22 cellular contexts compared by ENCODE assay signal in genomic region chr20:15653396-15654207, GRCh38.
"Had no signal": no experiment of that assay in that cellular context is flagged by ENCODE, and none has a peak within 500 bp of the region (broad histone marks: within the 10 kb centered on the region; RNA-seq: fewer than 3 reads in every experiment).

No MANE protein-coding gene starts in this region.

- DNase-seq: activated B cell treated with CpG ODN at 0.5 μM for 24 hours; activated CD4-positive, alpha-beta T cell treated with anti-CD3 and anti-CD28 coated beads for 4 hours; activated CD4-positive, alpha-beta T cell treated with anti-CD3 and anti-CD28 coated beads, Interleukin-2, amount 50 U/mL, for 48 hours; activated CD8-positive, alpha-beta memory T cell treated with anti-CD3 and anti-CD28 coated beads, Interleukin-2, amount 50 U/mL, for 48 hours; activated naive CD4-positive, alpha-beta T cell; activated T-cell treated with anti-CD3 and anti-CD28 coated beads, Interleukin-2, amount 50 U/mL, for 4 hours; amniotic stem cell; effector memory CD4-positive, alpha-beta T cell; naive thymus-derived CD4-positive, alpha-beta T cell; retina; spleen; stimulated activated CD4-positive, alpha-beta T cell treated with anti-CD3 and anti-CD28 coated beads, Interleukin-4, amount 100 ng/mL, for 1 hour; stimulated activated naive CD8-positive, alpha-beta T cell treated with anti-CD3 and anti-CD28 coated beads, Interleukin-15, Interleukin-2, amounts not matched to agents 100 U/mL and 50 U/mL, for 24 hours; T1000; upper lobe of right lung had no signal

- H3K4me1 ChIP-seq: breast epithelium, gastroesophageal sphincter, spleen, upper lobe of right lung had no signal

- H3K27me3 ChIP-seq: breast epithelium, gastroesophageal sphincter, neural progenitor cell, upper lobe of right lung had no signal

- FAIRE-seq: colon had no signal

- H3K9me3 ChIP-seq: breast epithelium, gastroesophageal sphincter, spleen, upper lobe of right lung had no signal

- H3K27ac Mint-ChIP-seq: activated B cell treated with CpG ODN at 0.5 μM for 24 hours; activated naive CD8-positive, alpha-beta T cell; activated T-helper 2 cell treated with anti-CD3 and anti-CD28 coated beads, Interferon-gamma antibody, Interleukin-2, Interleukin-4, amounts not matched to agents 10 μg/mL and 5 μg/mL and 100 μg/mL, durations not matched to agents 14 hours and 24 hours and 36 hours; naive thymus-derived CD4-positive, alpha-beta T cell; neural progenitor cell had no signal

- H3K4me2 ChIP-seq: neural progenitor cell had no signal

- H3K9me3 Mint-ChIP-seq: activated B cell treated with CpG ODN at 0.5 μM for 24 hours had no signal

- H3K36me3 Mint-ChIP-seq: activated naive CD8-positive, alpha-beta T cell; naive thymus-derived CD4-positive, alpha-beta T cell; neural progenitor cell had no signal

- H3K27ac ChIP-seq: breast epithelium, gastroesophageal sphincter, neural progenitor cell, spleen, upper lobe of right lung had no signal

- H3K4me1 Mint-ChIP-seq: central memory CD8-positive, alpha-beta T cell; naive thymus-derived CD4-positive, alpha-beta T cell had no signal

- H3K4me3 ChIP-seq: breast epithelium, gastroesophageal sphincter, neural progenitor cell, spleen, upper lobe of right lung had no signal

- ATAC-seq: activated T-cell treated with anti-CD3 and anti-CD28 coated beads, Interleukin-2, amount 50 U/mL, for 4 hours; naive thymus-derived CD4-positive, alpha-beta T cell; stimulated activated naive CD8-positive, alpha-beta T cell treated with anti-CD3 and anti-CD28 coated beads, Interleukin-15, Interleukin-2, amounts not matched to agents 100 U/mL and 50 U/mL, for 24 hours had no signal

- H2AFZ ChIP-seq: neural progenitor cell had no signal

- H3K4me3 Mint-ChIP-seq: activated B cell treated with CpG ODN at 0.5 μM for 24 hours; activated naive CD8-positive, alpha-beta T cell; activated T-cell treated with anti-CD3 and anti-CD28 coated beads, Interleukin-2, amount 50 U/mL, for 4 hours; central memory CD8-positive, alpha-beta T cell; naive thymus-derived CD4-positive, alpha-beta T cell; neural progenitor cell had no signal

- H3K9ac ChIP-seq: neural progenitor cell had no signal

- H3K27me3 Mint-ChIP-seq: activated B cell treated with CpG ODN at 0.5 μM for 24 hours; activated naive CD8-positive, alpha-beta T cell; central memory CD8-positive, alpha-beta T cell had no signal

- H3K36me3 ChIP-seq: breast epithelium, gastroesophageal sphincter, neural progenitor cell, spleen, upper lobe of right lung had no signal
